In genomic region chr2:189542145-189542882, GRCh38 we compare ENCODE assay signal across 25 cellular contexts. TPM values are rescaled to one million over a fixed set of nuclear protein-coding genes. Genes with fewer than 3 reads are reported as not detected.
A peak's percentile ranks its signal among the peaks of the same experiment; 100 is the strongest.
DNase-seq lines count a peak whose midpoint lies in the region; ATAC-seq and TF ChIP-seq lines count a peak whose summit lies in the region.
"Had no signal": no experiment of that assay in that cellular context is flagged by ENCODE, and none has a peak within 500 bp of the region (broad histone marks: within the 10 kb centered on the region; RNA-seq: fewer than 3 reads in every experiment).

No MANE protein-coding gene starts in this region.

- H3K27me3 ChIP-seq in body of pancreas = no peaks in the 10 kb centered on the region
- H3K27me3 ChIP-seq in right lobe of liver = no peaks in the 10 kb centered on the region
- no peaks in the 10 kb centered on the region for H3K27me3 ChIP-seq in suprapubic skin
- H3K27me3 ChIP-seq: heart left ventricle, left lung, testis had no signal

- H3K36me3 ChIP-seq in body of pancreas (replicated peaks in 1 of 2; ENCODE audit: insufficient read depth in 1 of 2, low read depth in 2 of 2) (no peaks in the 10 kb centered on the region), right lobe of liver (no peaks in the 10 kb centered on the region), suprapubic skin (no peaks in the 10 kb centered on the region)
- H3K36me3 ChIP-seq: heart left ventricle, left lung had no signal

- no peaks in the 10 kb centered on the region for H3K4me1 ChIP-seq in body of pancreas
- H3K4me1 ChIP-seq in right lobe of liver = peaks cover 0 to 17% (median 5%) of the 10 kb centered on the region in 4 donors
- peaks cover 39% of the 10 kb centered on the region for H3K4me1 ChIP-seq in suprapubic skin
- H3K4me1 ChIP-seq: testis had no signal

- TF ChIP-seq POLR2A in body of pancreas (IDR thresholded peaks at IDR 0.05) = no peak
- TF ChIP-seq POLR2A in right lobe of liver (IDR thresholded peaks at IDR 0.05) = no peak
- no peak for TF ChIP-seq POLR2A in suprapubic skin (IDR thresholded peaks at IDR 0.05)

- H3K9me3 ChIP-seq in body of pancreas (no peaks in the 10 kb centered on the region), right lobe of liver (no peaks in the 10 kb centered on the region), suprapubic skin (no peaks in the 10 kb centered on the region)
- H3K9me3 ChIP-seq: left lung, testis had no signal

- WGBS in body of pancreas, 2 donors = 54 to 55% methylated on average over 6 of the region's 6 CpGs
- WGBS in right lobe of liver (ENCODE audit: insufficient coverage, low coverage, low lambda C conversion rate, missing lambda C conversion rate) = 58% methylated on average over 6 of the region's 6 CpGs
- 73% methylated on average over 6 of the region's 6 CpGs for WGBS in suprapubic skin

- TF ChIP-seq CTCF in LNCaP clone FGC (IDR thresholded peaks at IDR 0.05; ENCODE audit: control insufficient read depth, extremely low read depth, insufficient read depth) (no peak), body of pancreas (IDR thresholded peaks at IDR 0.05) (no peak), right lobe of liver (IDR thresholded peaks at IDR 0.05) (no peak), suprapubic skin (IDR thresholded peaks at IDR 0.05) (no peak)

- intact Hi-C loops in body of pancreas (cut with DNase I) = no loop called here
- intact Hi-C loops in right lobe of liver (cut with DNase I) = no loop called here

- H3K4me3 ChIP-seq in LNCaP clone FGC (ENCODE audit: low read depth, low read length) (no peak overlapping the region), body of pancreas (no peak overlapping the region), right lobe of liver (no peak overlapping the region), suprapubic skin (no peak overlapping the region)
- H3K4me3 ChIP-seq: coronary artery, heart left ventricle, left lung, testis had no signal

- DNase-seq in LNCaP clone FGC (ENCODE audit: low read depth) (peak; percentile 11), body of pancreas (peak in 3 of 4 donors; percentile 13 to 59 (median 17)), right lobe of liver (peak in 1 of 3 donors; percentile 70), suprapubic skin (ENCODE audit: low spot score in 2 of 2) (no peak), ACHN (no peak), T-helper 2 cell (no peak)
- DNase-seq: activated CD4-positive, alpha-beta T cell treated with anti-CD3 and anti-CD28 coated beads, Interleukin-2, amount 50 U/mL, for 48 hours; activated effector memory CD4-positive, alpha-beta T cell treated with Interleukin-2 at 50 U/mL for 16 hours; activated naive CD8-positive, alpha-beta T cell treated with anti-CD3 and anti-CD28 coated beads, Interleukin-2, amount 50 U/mL, for 24 hours; CD4-positive, alpha-beta T cell; DMS79 treated with DMSO at 0.1 percent for 48 hours; heart left ventricle; HFFc6; left lung; NCI-H1436; NCI-H2107; NCI-H510A treated with DMSO at 0.1 percent for 48 hours; nephron progenitor cell; posterior cingulate gyrus; testis had no signal

- ATAC-seq in body of pancreas (peak; percentile 72), right lobe of liver (peak; percentile 67 to 90 (median 76)), GM21737 (IDR thresholded peaks at IDR 0.05; ENCODE audit: unreplicated experiment) (no peak), GM21619 (IDR thresholded peaks at IDR 0.05; ENCODE audit: unreplicated experiment) (no peak)
- ATAC-seq: activated naive CD8-positive, alpha-beta T cell treated with anti-CD3 and anti-CD28 coated beads, Interleukin-2, amount 50 U/mL, for 24 hours; heart left ventricle; left lung; SK-N-SH treated with all-trans-retinoic acid at 6 μM for 48 hours; WTC11 had no signal

- in situ Hi-C loops in ACHN (cut with HindIII; ENCODE audit: low pct_ligation_motif_present, low pct_unique_long_range_greater_than_20kb, low sequenced_read_pairs) = no loop called here

- TF ChIP-seq EP300 in suprapubic skin (IDR thresholded peaks at IDR 0.05) = no peak

- H3K27ac ChIP-seq in body of pancreas (peak overlapping the region in 3 of 4 donors; percentile 22 to 72 (median 30)), right lobe of liver (peak overlapping the region; percentile 11 to 76 (median 49)), suprapubic skin (peak overlapping the region; percentile 46)
- H3K27ac ChIP-seq: coronary artery, heart left ventricle, left lung, testis had no signal

RNA-seq across cellular contexts. Expression of gene SLC40A1, which starts 38.3 kb away (rescaled TPM):
- 10 to 100 TPM; 30.3 to 61.2 TPM for total RNA-seq in body of pancreas
- 100 to 1,000 TPM; 101 to 289 (median 134) TPM for total RNA-seq in right lobe of liver
- total RNA-seq in suprapubic skin = 10 to 100 TPM; 17.2 to 33.6 (median 19.6) TPM
- total RNA-seq: HFFc6 had no signal

Comparison
In these comparisons a context has a peak if more than half of its experiments do, and no peak if none do; other contexts are left out.
1. DNase-seq: peak in LNCaP clone FGC (single experiment) and body of pancreas (3 of 4); none in suprapubic skin (0 of 2), ACHN (single experiment) and T-helper 2 cell (0 of 5).
2. ATAC-seq: peak in body of pancreas (single experiment) and right lobe of liver (4 of 4); none in GM21737 (single experiment) and GM21619 (single experiment).
3. Peak in every context shown above with its lines, with median percentiles within 50 percentile points of each other: H3K27ac ChIP-seq.